ENCODE assay signal across 1 cellular context in genomic region chr7:116173051-116174028, GRCh38.
TF ChIP-seq lines count a peak whose summit lies in the region.

No MANE protein-coding gene starts in this region.

TF ChIP-seq in HepG2, 621 proteins besides CTCF, POLR2A, EP300 and RAD21 (continued from another document and continues in another):
- TF ChIP-seq CSRNP1 (CRISPR knock-in tag; IDR thresholded peaks at IDR 0.05): no peak
- TF ChIP-seq CREBL2 (CRISPR knock-in tag; IDR thresholded peaks at IDR 0.05; ENCODE audit: borderline replicate concordance): no peak
- TF ChIP-seq ZNF776 (CRISPR knock-in tag; IDR thresholded peaks at IDR 0.05): no peak
- no peak for TF ChIP-seq ZNF747 (CRISPR knock-in tag; IDR thresholded peaks at IDR 0.05; ENCODE audit: borderline replicate concordance)
- TF ChIP-seq ZBTB43 (CRISPR knock-in tag; conservative IDR thresholded peaks at IDR 0.05): no peak
- TF ChIP-seq ZSCAN25 (CRISPR knock-in tag; IDR thresholded peaks at IDR 0.05): no peak
- TF ChIP-seq CHD4 (IDR thresholded peaks at IDR 0.05; ENCODE audit: borderline replicate concordance, low read length): no peak
- no peak for TF ChIP-seq ZNF724P (CRISPR knock-in tag; IDR thresholded peaks at IDR 0.05; ENCODE audit: borderline replicate concordance)
- TF ChIP-seq ZBTB25 (CRISPR knock-in tag; IDR thresholded peaks at IDR 0.05): 0 out of 2 replicates have a peak, but pooled peaks have one; percentile 25
- no peak for TF ChIP-seq ZBTB1 (CRISPR knock-in tag; IDR thresholded peaks at IDR 0.05; ENCODE audit: borderline replicate concordance)
- peak; percentile 42; the same call in 1 of the 2 replicates for TF ChIP-seq PATZ1 (CRISPR knock-in tag; IDR thresholded peaks at IDR 0.05)
- no peak for TF ChIP-seq HMGXB4 (CRISPR knock-in tag; IDR thresholded peaks at IDR 0.05; ENCODE audit: borderline replicate concordance in 1 of 2, low read depth in 1 of 2)
- TF ChIP-seq SP5 (CRISPR knock-in tag; IDR thresholded peaks at IDR 0.05; ENCODE audit: borderline replicate concordance, low read depth): peak; percentile 85
- TF ChIP-seq ASH2L (IDR thresholded peaks at IDR 0.05; ENCODE audit: insufficient read length, low read depth, low read length): no peak
- TF ChIP-seq ZNF547 (CRISPR knock-in tag; IDR thresholded peaks at IDR 0.05): no peak
- 0 out of 2 replicates have a peak, but pooled peaks have one; percentile 45 for TF ChIP-seq NFKBIZ (CRISPR knock-in tag; IDR thresholded peaks at IDR 0.05)
- no peak for TF ChIP-seq ZNF431 (CRISPR knock-in tag; IDR thresholded peaks at IDR 0.05; ENCODE audit: borderline replicate concordance, low read depth)
- TF ChIP-seq ARID3A (IDR thresholded peaks at IDR 0.05; ENCODE audit: low read depth, low read length): peak; percentile 31; the same call in 1 of the 2 replicates
- no peak for TF ChIP-seq KIAA2018 (CRISPR knock-in tag; IDR thresholded peaks at IDR 0.05; ENCODE audit: borderline replicate concordance)
- no peak for TF ChIP-seq ZNF101 (CRISPR knock-in tag; IDR thresholded peaks at IDR 0.05; ENCODE audit: borderline replicate concordance, low read depth)
- TF ChIP-seq ZNF609 (CRISPR knock-in tag; IDR thresholded peaks at IDR 0.05; ENCODE audit: borderline replicate concordance): peak; percentile 96
- peak; percentile 93 for TF ChIP-seq SOX5 (CRISPR knock-in tag; IDR thresholded peaks at IDR 0.05; ENCODE audit: borderline replicate concordance)
- no peak; the same call in 1 of the 2 replicates for TF ChIP-seq SAP130 (CRISPR knock-in tag; IDR thresholded peaks at IDR 0.05; ENCODE audit: low read depth)
- TF ChIP-seq HBP1 (CRISPR knock-in tag; IDR thresholded peaks at IDR 0.05; ENCODE audit: low read depth): no peak
- no peak for TF ChIP-seq ETV5 (CRISPR knock-in tag; IDR thresholded peaks at IDR 0.05; ENCODE audit: borderline replicate concordance)
- no peak for TF ChIP-seq ZFP62 (CRISPR knock-in tag; IDR thresholded peaks at IDR 0.05)
- TF ChIP-seq TMF1 (CRISPR knock-in tag; IDR thresholded peaks at IDR 0.05; ENCODE audit: low read depth): no peak
